2 cellular contexts compared by ENCODE assay signal in genomic region chr1:31443673-31444072, GRCh38.
TF ChIP-seq lines count a peak whose summit lies in the region.

No MANE protein-coding gene starts in this region.

TF ChIP-seq in HepG2, 621 proteins besides CTCF, POLR2A, EP300 and RAD21 (continued from another document):
- TF ChIP-seq ZBTB49 (CRISPR knock-in tag; IDR thresholded peaks at IDR 0.05; ENCODE audit: borderline replicate concordance) (no peak), PCBP1 (IDR thresholded peaks at IDR 0.05; ENCODE audit: borderline replicate concordance, low read depth, low read length) (no peak)

TF ChIP-seq in HEK293, 187 proteins besides CTCF, POLR2A, EP300 and RAD21 (continued from another document):
- TF ChIP-seq, protein P1, sequence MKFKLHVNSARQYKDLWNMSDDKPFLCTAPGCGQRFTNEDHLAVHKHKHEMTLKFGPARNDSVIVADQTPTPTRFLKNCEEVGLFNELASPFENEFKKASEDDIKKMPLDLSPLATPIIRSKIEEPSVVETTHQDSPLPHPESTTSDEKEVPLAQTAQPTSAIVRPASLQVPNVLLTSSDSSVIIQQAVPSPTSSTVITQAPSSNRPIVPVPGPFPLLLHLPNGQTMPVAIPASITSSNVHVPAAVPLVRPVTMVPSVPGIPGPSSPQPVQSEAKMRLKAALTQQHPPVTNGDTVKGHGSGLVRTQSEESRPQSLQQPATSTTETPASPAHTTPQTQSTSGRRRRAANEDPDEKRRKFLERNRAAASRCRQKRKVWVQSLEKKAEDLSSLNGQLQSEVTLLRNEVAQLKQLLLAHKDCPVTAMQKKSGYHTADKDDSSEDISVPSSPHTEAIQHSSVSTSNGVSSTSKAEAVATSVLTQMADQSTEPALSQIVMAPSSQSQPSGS (tag by site-specific recombination; IDR thresholded peaks at IDR 0.05; ENCODE audit: low read depth): no peak
